In genomic region chr16:4454618-4455017, GRCh38 we compare ENCODE assay signal across 3 cellular contexts.
TF ChIP-seq lines count a peak whose summit lies in the region.

No MANE protein-coding gene starts in this region.

TF ChIP-seq in GM23338, 12 proteins besides CTCF, POLR2A, EP300 and RAD21:
- TF ChIP-seq REST (IDR thresholded peaks at IDR 0.05; ENCODE audit: unreplicated experiment), result peak; percentile 80
- no peak for TF ChIP-seq STAT1 (IDR thresholded peaks at IDR 0.05; ENCODE audit: unreplicated experiment)
- TF ChIP-seq ZNF114 (CRISPR knock-in tag; IDR thresholded peaks at IDR 0.05), result no peak
- TF ChIP-seq, protein P1, sequence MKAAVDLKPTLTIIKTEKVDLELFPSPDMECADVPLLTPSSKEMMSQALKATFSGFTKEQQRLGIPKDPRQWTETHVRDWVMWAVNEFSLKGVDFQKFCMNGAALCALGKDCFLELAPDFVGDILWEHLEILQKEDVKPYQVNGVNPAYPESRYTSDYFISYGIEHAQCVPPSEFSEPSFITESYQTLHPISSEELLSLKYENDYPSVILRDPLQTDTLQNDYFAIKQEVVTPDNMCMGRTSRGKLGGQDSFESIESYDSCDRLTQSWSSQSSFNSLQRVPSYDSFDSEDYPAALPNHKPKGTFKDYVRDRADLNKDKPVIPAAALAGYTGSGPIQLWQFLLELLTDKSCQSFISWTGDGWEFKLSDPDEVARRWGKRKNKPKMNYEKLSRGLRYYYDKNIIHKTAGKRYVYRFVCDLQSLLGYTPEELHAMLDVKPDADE (IDR thresholded peaks at IDR 0.05), result no peak

TF ChIP-seq in PFSK-1, 5 proteins besides CTCF, POLR2A, EP300 and RAD21:
- TF ChIP-seq REST (IDR thresholded peaks at IDR 0.05; ENCODE audit: insufficient read depth in 1 of 2, low read depth in 2 of 2, low read length in 2 of 2) (peak; percentile 79 to 90), TAF1 (IDR thresholded peaks at IDR 0.05; ENCODE audit: borderline replicate concordance, insufficient read depth, low read length) (no peak), POLR2AphosphoS5 (IDR thresholded peaks at IDR 0.05; ENCODE audit: low read depth, low read length) (no peak)

TF ChIP-seq in H1, 55 proteins besides CTCF, POLR2A, EP300 and RAD21:
- TF ChIP-seq SIRT6 (IDR thresholded peaks at IDR 0.05; ENCODE audit: low read length), result no peak
- no peak for TF ChIP-seq CEBPB (IDR thresholded peaks at IDR 0.05; ENCODE audit: low read depth, low read length)
- TF ChIP-seq SIN3A (conservative IDR thresholded peaks at IDR 0.05 in 1 of 2, IDR thresholded peaks at IDR 0.05 in 1 of 2; ENCODE audit: low read depth in 1 of 2, low read length in 2 of 2), result 0 out of 4 replicates have a peak, but pooled peaks have one; percentile 50 to 56
